13 cellular contexts compared by ENCODE assay signal in genomic region chr10:86753638-86754434, GRCh38. TPM values are rescaled to one million over a fixed set of nuclear protein-coding genes. Genes with fewer than 3 reads are reported as not detected.
A peak's percentile ranks its signal among the peaks of the same experiment; 100 is the strongest.
DNase-seq lines count a peak whose midpoint lies in the region; ATAC-seq and TF ChIP-seq lines count a peak whose summit lies in the region.
"Had no signal": no experiment of that assay in that cellular context is flagged by ENCODE, and none has a peak within 500 bp of the region (broad histone marks: within the 10 kb centered on the region; RNA-seq: fewer than 3 reads in every experiment).

No MANE protein-coding gene starts in this region.

- no peaks in the 10 kb centered on the region for H3K9me3 Mint-ChIP-seq in stimulated activated memory B cell treated with anti-CD40 and anti-IgM and Interleukin-4, amounts not matched to agents 10 μg/mL and 1 μg/mL and 100 μg/mL, for 72 hours
- H3K9me3 Mint-ChIP-seq in activated T-cell treated with anti-CD3 and anti-CD28 coated beads, Interleukin-2, amount 50 U/mL, for 4 hours: no peaks in the 10 kb centered on the region
- H3K9me3 Mint-ChIP-seq: activated T-helper 2 cell treated with anti-CD3 and anti-CD28 coated beads, Interferon-gamma antibody, Interleukin-2, Interleukin-4, amounts not matched to agents 10 μg/mL and 5 μg/mL and 100 μg/mL, durations not matched to agents 14 hours and 24 hours and 36 hours had no signal

- H3K9me2 ChIP-seq in SU-DHL-6 (replicated peaks; ENCODE audit: insufficient read depth, low read length): no peaks in the 10 kb centered on the region

- H3K4me3 ChIP-seq in HEK293 (ENCODE audit: low read depth, low read length) (no peak overlapping the region), SU-DHL-6 (ENCODE audit: insufficient read depth, low read length, poor library complexity, severe bottlenecking) (peak overlapping the region; percentile 17), right cardiac atrium (ENCODE audit: low read length) (no peak overlapping the region), skeletal muscle satellite cell (ENCODE audit: low read length) (no peak overlapping the region)
- H3K4me3 ChIP-seq: lung had no signal

- H4K20me1 ChIP-seq in SU-DHL-6 (ENCODE audit: low read depth, low read length): peaks cover 11% of the 10 kb centered on the region

- no peaks in the 10 kb centered on the region for H3K27me3 Mint-ChIP-seq in stimulated activated memory B cell treated with anti-CD40 and anti-IgM and Interleukin-4, amounts not matched to agents 10 μg/mL and 1 μg/mL and 100 μg/mL, for 72 hours
- peaks cover 12% of the 10 kb centered on the region for H3K27me3 Mint-ChIP-seq in activated T-cell treated with anti-CD3 and anti-CD28 coated beads, Interleukin-2, amount 50 U/mL, for 4 hours (ENCODE audit: low read depth)

- H3K4me2 ChIP-seq in SU-DHL-6 (ENCODE audit: low read depth, low read length, poor library complexity, severe bottlenecking) (peak overlapping the region; percentile 86), skeletal muscle satellite cell (ENCODE audit: low read length) (peak overlapping the region; percentile 49)

- no peak for DNase-seq in right cardiac atrium
- DNase-seq in stimulated activated CD4-positive, alpha-beta T cell treated with anti-CD3 and anti-CD28 coated beads, Interleukin-4, amount 100 ng/mL, for 1 hour: no peak
- DNase-seq in activated T-cell treated with anti-CD3 and anti-CD28 coated beads, Interleukin-2, amount 50 U/mL, for 4 hours: no peak
- DNase-seq: activated CD4-positive, alpha-beta T cell treated with anti-CD3 and anti-CD28 coated beads for 36 hours; head of caudate nucleus; Kasumi-1; NCI-H2171 had no signal

- H3K4me3 Mint-ChIP-seq in stimulated activated memory B cell treated with anti-CD40 and anti-IgM and Interleukin-4, amounts not matched to agents 10 μg/mL and 1 μg/mL and 100 μg/mL, for 72 hours: no peak overlapping the region
- no peak overlapping the region for H3K4me3 Mint-ChIP-seq in activated T-cell treated with anti-CD3 and anti-CD28 coated beads, Interleukin-2, amount 50 U/mL, for 4 hours
- H3K4me3 Mint-ChIP-seq: activated CD4-positive, alpha-beta T cell treated with anti-CD3 and anti-CD28 coated beads for 36 hours had no signal

- POLR2A ChIA-PET in HEK293 (lab: Yijun Ruan, JAX): interaction anchor here (0.6 to 0.9 kb wide), 2 partner anchors 33 to 42 kb away, joined by 3 to 4 read pairs; no protein-coding TSS in a partner anchor

- CTCF ChIA-PET in HEK293 (lab: Yijun Ruan, JAX): interaction anchor here (0.6 to 1.9 kb wide), 4 partner anchors 19 to 159 kb away, joined by 3 to 5 read pairs (median 4); no protein-coding TSS in a partner anchor

- H3K36me3 ChIP-seq in HEK293 (ENCODE audit: control insufficient read depth in 2 of 2, insufficient read depth in 1 of 2, low read length in 2 of 2) (peaks cover 0 to 4% of the 10 kb centered on the region in 2 experiments; a peak in 1 of 3 replicates), SU-DHL-6 (ENCODE audit: low read length) (no peaks in the 10 kb centered on the region), skeletal muscle satellite cell (ENCODE audit: insufficient read depth, low read length) (no peaks in the 10 kb centered on the region)

- H3K4me1 ChIP-seq in HEK293 (ENCODE audit: control insufficient read depth, insufficient read depth, low read length): no peaks in the 10 kb centered on the region
- peaks cover 3% of the 10 kb centered on the region for H3K4me1 ChIP-seq in right cardiac atrium (ENCODE audit: control insufficient read depth, insufficient read depth, low read length)
- H3K4me1 ChIP-seq in skeletal muscle satellite cell (ENCODE audit: control insufficient read depth, insufficient read depth, low read length): peaks cover 15% of the 10 kb centered on the region

- H3K9me3 ChIP-seq in HEK293 (ENCODE audit: control insufficient read depth, insufficient read depth, low read depth, low read length): no peaks in the 10 kb centered on the region
- no peaks in the 10 kb centered on the region for H3K9me3 ChIP-seq in SU-DHL-6 (ENCODE audit: insufficient read depth, low read length)
- no peaks in the 10 kb centered on the region for H3K9me3 ChIP-seq in right cardiac atrium (ENCODE audit: control insufficient read depth, low read length)
- H3K9me3 ChIP-seq in skeletal muscle satellite cell (replicated peaks; ENCODE audit: low read length): no peaks in the 10 kb centered on the region

- H2AFZ ChIP-seq in SU-DHL-6 (ENCODE audit: low read depth, low read length, severe bottlenecking): no peak overlapping the region

- no peak overlapping the region for H3K27ac ChIP-seq in HEK293 (ENCODE audit: extremely low read depth, low read depth, low read length)
- H3K27ac ChIP-seq in SU-DHL-6 (ENCODE audit: low read depth, low read length): peak overlapping the region; percentile 86
- peak overlapping the region; percentile 91 for H3K27ac ChIP-seq in right cardiac atrium (ENCODE audit: low read length)

- no peaks in the 10 kb centered on the region for H3K36me3 Mint-ChIP-seq in stimulated activated memory B cell treated with anti-CD40 and anti-IgM and Interleukin-4, amounts not matched to agents 10 μg/mL and 1 μg/mL and 100 μg/mL, for 72 hours
- no peaks in the 10 kb centered on the region for H3K36me3 Mint-ChIP-seq in activated T-cell treated with anti-CD3 and anti-CD28 coated beads, Interleukin-2, amount 50 U/mL, for 4 hours (ENCODE audit: insufficient read depth)

- peaks cover 39% of the 10 kb centered on the region for H3K4me1 Mint-ChIP-seq in stimulated activated memory B cell treated with anti-CD40 and anti-IgM and Interleukin-4, amounts not matched to agents 10 μg/mL and 1 μg/mL and 100 μg/mL, for 72 hours
- peaks cover 20% of the 10 kb centered on the region for H3K4me1 Mint-ChIP-seq in activated T-cell treated with anti-CD3 and anti-CD28 coated beads, Interleukin-2, amount 50 U/mL, for 4 hours (ENCODE audit: low read depth)

- no peak for TF ChIP-seq CTCF in HEK293 (tag by site-specific recombination; IDR thresholded peaks at IDR 0.05)
- TF ChIP-seq CTCF in SU-DHL-6 (IDR thresholded peaks at IDR 0.05; ENCODE audit: insufficient read depth, low read length, poor library complexity, severe bottlenecking): no peak

- H3K27ac Mint-ChIP-seq in stimulated activated memory B cell treated with anti-CD40 and anti-IgM and Interleukin-4, amounts not matched to agents 10 μg/mL and 1 μg/mL and 100 μg/mL, for 72 hours: no peak overlapping the region
- H3K27ac Mint-ChIP-seq: activated CD4-positive, alpha-beta T cell treated with anti-CD3 and anti-CD28 coated beads for 36 hours; activated T-helper 2 cell treated with anti-CD3 and anti-CD28 coated beads, Interferon-gamma antibody, Interleukin-2, Interleukin-4, amounts not matched to agents 10 μg/mL and 5 μg/mL and 100 μg/mL, durations not matched to agents 14 hours and 24 hours and 36 hours had no signal

- H3K27me3 ChIP-seq in SU-DHL-6 (ENCODE audit: low read length): no peaks in the 10 kb centered on the region
- H3K27me3 ChIP-seq in right cardiac atrium (ENCODE audit: control insufficient read depth, insufficient read depth): no peaks in the 10 kb centered on the region
- no peaks in the 10 kb centered on the region for H3K27me3 ChIP-seq in skeletal muscle satellite cell (ENCODE audit: control insufficient read depth, insufficient read depth, low read length)

- H3K9ac ChIP-seq in SU-DHL-6 (ENCODE audit: low read length) (peak overlapping the region; percentile 41), skeletal muscle satellite cell (ENCODE audit: low read depth, low read length) (no peak overlapping the region)

- H3F3A ChIP-seq in SU-DHL-6 (ENCODE audit: insufficient read depth): peaks cover 50% of the 10 kb centered on the region

- H3K79me2 ChIP-seq in SU-DHL-6 (ENCODE audit: insufficient read depth, low read length): peaks cover 26% of the 10 kb centered on the region

- intact Hi-C loops in right cardiac atrium (cut with DNase I): loop anchor here in 1 of 4 donors (10.0 kb wide), 1 partner anchor 151 kb away; no protein-coding TSS in a partner anchor

- ATAC-seq in right cardiac atrium: no peak
- ATAC-seq in stimulated activated memory B cell treated with anti-CD40 and anti-IgM and Interleukin-4, amounts not matched to agents 10 μg/mL and 1 μg/mL and 100 μg/mL, for 72 hours: no peak
- ATAC-seq in activated T-cell treated with anti-CD3 and anti-CD28 coated beads, Interleukin-2, amount 50 U/mL, for 4 hours: no peak
- ATAC-seq: activated CD4-positive, alpha-beta T cell treated with anti-CD3 and anti-CD28 coated beads for 36 hours had no signal

- 70% methylated on average over 12 of the region's 12 CpGs for WGBS in right cardiac atrium

TF ChIP-seq in HEK293, 187 proteins besides CTCF, POLR2A, EP300 and RAD21:
- TF ChIP-seq SALL2 (tag by site-specific recombination; IDR thresholded peaks at IDR 0.05; ENCODE audit: borderline replicate concordance): no peak
- peak; percentile 10; the same call in 1 of the 2 replicates for TF ChIP-seq ZBTB17 (tag by site-specific recombination; IDR thresholded peaks at IDR 0.05)

RNA-seq across cellular contexts. Expression of gene BMPR1A, which starts 2.6 kb away (rescaled TPM):
- 10 to 100 TPM; 60.4 to 92.0 (median 65.6) TPM for total RNA-seq in right cardiac atrium
- polyA plus RNA-seq in right cardiac atrium: 10.8 TPM
- 29.5 and 29.7 TPM in 2 replicates for total RNA-seq in skeletal muscle satellite cell (2012; rRNA removed)
- 1 to 10 TPM; 6.0 to 8.5 (median 7.6) TPM for total RNA-seq in activated T-cell treated with anti-CD3 and anti-CD28 coated beads, Interleukin-2, amount 50 U/mL, for 4 hours

Comparison
In these comparisons a context has a peak if more than half of its experiments do, and no peak if none do; other contexts are left out.
1. RNA of gene BMPR1A, which starts 2.6 kb away (total RNA-seq): 60.4 to 92.0 TPM in right cardiac atrium; 6.0 to 8.5 TPM in activated T-cell treated with anti-CD3 and anti-CD28 coated beads, Interleukin-2, amount 50 U/mL, for 4 hours; every median in the first group is over 4 times any median in the second.